ENCODE assay signal across 16 cellular contexts in genomic region chr1:246503341-246503740, GRCh38. TPM values are rescaled to one million over a fixed set of nuclear protein-coding genes. Genes with fewer than 3 reads are reported as not detected.
DNase-seq lines count a peak whose midpoint lies in the region; ATAC-seq and TF ChIP-seq lines count a peak whose summit lies in the region.
"Had no signal": no experiment of that assay in that cellular context is flagged by ENCODE, and none has a peak within 500 bp of the region (broad histone marks: within the 10 kb centered on the region; RNA-seq: fewer than 3 reads in every experiment).

No MANE protein-coding gene starts in this region.

- no peaks in the 10 kb centered on the region for H3K9me3 Mint-ChIP-seq in Calu3 (ENCODE audit: low read depth, unreplicated experiment)
- no peaks in the 10 kb centered on the region for H3K9me3 Mint-ChIP-seq in stimulated activated memory B cell treated with anti-CD40 and anti-IgM and Interleukin-4, amounts not matched to agents 10 μg/mL and 1 μg/mL and 100 μg/mL, for 72 hours
- H3K9me3 Mint-ChIP-seq: activated naive CD8-positive, alpha-beta T cell treated with anti-CD3 and anti-CD28 coated beads for 36 hours; central memory CD8-positive, alpha-beta T cell had no signal

- no peak overlapping the region for H3K4me3 ChIP-seq in LNCaP clone FGC (ENCODE audit: low read depth, low read length)
- H3K4me3 ChIP-seq: HAP-1, heart left ventricle had no signal

- ATAC-seq in stimulated activated memory B cell treated with anti-CD40 and anti-IgM and Interleukin-4, amounts not matched to agents 10 μg/mL and 1 μg/mL and 100 μg/mL, for 72 hours: no peak
- ATAC-seq: heart left ventricle had no signal

- H3K27ac ChIP-seq in VCaP: peak overlapping the region; percentile 92
- H3K27ac ChIP-seq: heart left ventricle had no signal

- CTCF ChIA-PET in Calu3 (lab: Charles Lee): interaction anchor here (0.7 kb wide), 1 partner anchor 1669 kb away, joined by 3 read pairs; no protein-coding TSS in a partner anchor

- DNase-seq in Calu3 (peak; percentile 42), LNCaP clone FGC (ENCODE audit: low read depth) (peak; percentile 94), kidney tubule cell (ENCODE audit: low spot score) (peak; percentile 86), NCI-H526 treated with DMSO at 0.1 percent for 48 hours (lab: John Stamatoyannopoulos, UW) (no peak)
- DNase-seq in stimulated activated CD4-positive, alpha-beta T cell treated with anti-CD3 and anti-CD28 coated beads, Interleukin-1b, Interleukin-23, amount 100 ng/mL, for 48 hours: no peak
- no peak for DNase-seq in activated naive CD4-positive, alpha-beta T cell treated with anti-CD3 and anti-CD28 coated beads, Interleukin-2, amount 50 U/mL, for 16 hours
- DNase-seq: activated naive CD8-positive, alpha-beta T cell treated with anti-CD3 and anti-CD28 coated beads for 36 hours; activated T-cell treated with anti-CD3 and anti-CD28 coated beads for 4 hours; BE2C; heart left ventricle; posterior cingulate gyrus; stimulated activated CD4-positive, alpha-beta T cell treated with anti-CD3 and anti-CD28 coated beads, Interleukin-12 subunit alpha, Interleukin-12 subunit beta, amount 100 ng/mL, for 4 hours had no signal

- no peak for TF ChIP-seq CTCF in Calu3 (IDR thresholded peaks at IDR 0.05; ENCODE audit: unreplicated experiment)
- no peak for TF ChIP-seq CTCF in LNCaP clone FGC (IDR thresholded peaks at IDR 0.05; ENCODE audit: control insufficient read depth, extremely low read depth, insufficient read depth)
- no peak for TF ChIP-seq CTCF in VCaP (conservative IDR thresholded peaks at IDR 0.05)

- H3K27me3 Mint-ChIP-seq in Calu3 (ENCODE audit: unreplicated experiment): no peaks in the 10 kb centered on the region
- no peaks in the 10 kb centered on the region for H3K27me3 Mint-ChIP-seq in stimulated activated memory B cell treated with anti-CD40 and anti-IgM and Interleukin-4, amounts not matched to agents 10 μg/mL and 1 μg/mL and 100 μg/mL, for 72 hours
- H3K27me3 Mint-ChIP-seq: activated naive CD8-positive, alpha-beta T cell treated with anti-CD3 and anti-CD28 coated beads for 36 hours; central memory CD8-positive, alpha-beta T cell had no signal

- no TSS peak for BruUV-seq in Calu3 (replicated peaks; lab: Mats Ljungman, UMichigan)

- peaks cover 27% of the 10 kb centered on the region for H3K36me3 Mint-ChIP-seq in Calu3 (ENCODE audit: insufficient read depth, unreplicated experiment)
- H3K36me3 Mint-ChIP-seq in stimulated activated memory B cell treated with anti-CD40 and anti-IgM and Interleukin-4, amounts not matched to agents 10 μg/mL and 1 μg/mL and 100 μg/mL, for 72 hours: peaks cover 4% of the 10 kb centered on the region

- H3K4me3 Mint-ChIP-seq in Calu3 (ENCODE audit: low read depth, unreplicated experiment): peak overlapping the region; percentile 20
- H3K4me3 Mint-ChIP-seq in stimulated activated memory B cell treated with anti-CD40 and anti-IgM and Interleukin-4, amounts not matched to agents 10 μg/mL and 1 μg/mL and 100 μg/mL, for 72 hours: no peak overlapping the region
- H3K4me3 Mint-ChIP-seq: activated naive CD8-positive, alpha-beta T cell treated with anti-CD3 and anti-CD28 coated beads for 36 hours; central memory CD8-positive, alpha-beta T cell had no signal

- peaks cover 50% of the 10 kb centered on the region for H3K4me1 Mint-ChIP-seq in Calu3 (ENCODE audit: low read depth, unreplicated experiment)
- peaks cover 34% of the 10 kb centered on the region for H3K4me1 Mint-ChIP-seq in stimulated activated memory B cell treated with anti-CD40 and anti-IgM and Interleukin-4, amounts not matched to agents 10 μg/mL and 1 μg/mL and 100 μg/mL, for 72 hours

- intact Hi-C loops in Calu3 (cut with micrococcal nuclease; ENCODE audit: unreplicated experiment): loop anchor here (5.0 kb wide), 1 partner anchor 64 kb away; the partner anchor contains the start of genes CNST and TFB2M

- peak overlapping the region; percentile 55 for H3K27ac Mint-ChIP-seq in Calu3 (ENCODE audit: unreplicated experiment)
- no peak overlapping the region for H3K27ac Mint-ChIP-seq in stimulated activated memory B cell treated with anti-CD40 and anti-IgM and Interleukin-4, amounts not matched to agents 10 μg/mL and 1 μg/mL and 100 μg/mL, for 72 hours
- H3K27ac Mint-ChIP-seq: activated naive CD8-positive, alpha-beta T cell treated with anti-CD3 and anti-CD28 coated beads for 36 hours had no signal

RNA-seq across cellular contexts. Expression of gene SMYD3, which starts 3.7 kb away (rescaled TPM):
- 34.2 and 35.1 TPM in 2 replicates for total RNA-seq in Calu3 (2022)

Comparison
In these comparisons a context has a peak if more than half of its experiments do, and no peak if none do; other contexts are left out.
1. DNase-seq: peak in Calu3 (single experiment), LNCaP clone FGC (single experiment) and kidney tubule cell (single experiment); none in stimulated activated CD4-positive, alpha-beta T cell treated with anti-CD3 and anti-CD28 coated beads, Interleukin-1b, Interleukin-23, amount 100 ng/mL, for 48 hours (single experiment), NCI-H526 treated with DMSO at 0.1 percent for 48 hours (single experiment) and activated naive CD4-positive, alpha-beta T cell treated with anti-CD3 and anti-CD28 coated beads, Interleukin-2, amount 50 U/mL, for 16 hours (single experiment).